In the genomic region with DNA sequence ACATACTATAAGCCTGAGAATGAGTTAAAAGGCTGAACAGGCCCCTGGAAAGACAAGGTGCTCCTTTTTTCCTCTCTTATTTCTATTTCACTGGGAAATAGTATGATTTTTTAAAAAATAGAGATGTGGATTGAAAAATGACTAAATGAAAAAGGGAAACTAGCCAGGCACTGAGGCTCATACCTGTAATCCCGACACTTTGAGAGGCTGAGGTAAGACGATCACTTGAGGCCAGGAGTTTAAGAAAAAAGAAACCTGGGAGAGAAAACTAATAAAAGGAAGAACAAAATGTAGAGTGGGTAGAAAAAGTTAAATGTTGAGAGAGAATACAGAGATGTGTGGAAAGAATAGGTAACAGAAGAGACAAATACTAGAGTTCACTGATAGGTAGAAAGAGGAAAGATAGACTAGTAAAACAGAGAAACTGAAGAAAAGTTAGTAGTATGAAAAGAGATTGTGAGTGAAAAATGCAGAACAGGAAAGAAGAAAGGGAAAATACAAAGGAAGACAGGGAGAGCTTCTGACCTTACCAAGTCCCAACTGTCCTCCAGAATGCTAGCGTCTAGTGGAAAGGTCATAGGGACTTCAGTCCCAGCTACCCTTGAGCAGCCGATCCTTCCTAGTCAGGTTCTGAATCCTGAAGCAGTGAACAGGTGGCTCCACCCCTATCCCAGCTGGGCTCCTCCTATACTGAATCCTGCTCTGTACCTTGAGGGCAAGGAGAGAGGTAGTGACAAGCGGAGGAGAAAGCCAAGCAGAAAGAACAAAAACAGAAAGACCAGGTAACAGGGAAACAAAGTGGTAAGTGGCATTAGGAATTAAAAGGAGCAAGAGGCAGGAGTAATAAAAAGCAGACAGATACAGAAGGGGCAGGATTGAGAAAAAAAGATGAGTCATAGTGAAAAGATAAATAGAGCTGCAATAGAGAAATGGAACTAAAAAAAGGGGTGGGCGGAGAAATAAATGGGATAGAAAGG, we compare ENCODE assay signal across 9 cellular contexts. TPM values are rescaled to one million over a fixed set of nuclear protein-coding genes. Genes with fewer than 3 reads are reported as not detected.
DNase-seq lines count a peak whose midpoint lies in the region; ATAC-seq and TF ChIP-seq lines count a peak whose summit lies in the region.
"Had no signal": no experiment of that assay in that cellular context is flagged by ENCODE, and none has a peak within 500 bp of the region (broad histone marks: within the 10 kb centered on the region; RNA-seq: fewer than 3 reads in every experiment).

No MANE protein-coding gene starts in this region.

- no peaks in the 10 kb centered on the region for H3K27me3 Mint-ChIP-seq in activated CD4-positive, alpha-beta T cell treated with anti-CD3 and anti-CD28 coated beads, Interleukin-2, amount 10 ng/mL, durations not matched to agents 7 days and 5 days

- H3K4me3 Mint-ChIP-seq in activated CD4-positive, alpha-beta T cell treated with anti-CD3 and anti-CD28 coated beads, Interleukin-2, amount 10 ng/mL, durations not matched to agents 7 days and 5 days = no peak overlapping the region

- no peaks in the 10 kb centered on the region for H3K9me3 Mint-ChIP-seq in activated CD4-positive, alpha-beta T cell treated with anti-CD3 and anti-CD28 coated beads, Interleukin-2, amount 10 ng/mL, durations not matched to agents 7 days and 5 days

- DNase-seq in DMS53 (lab: John Stamatoyannopoulos, UW) (peak; percentile 88), NCI-H146 (lab: John Stamatoyannopoulos, UW) (peak; percentile 31), choroid plexus epithelial cell (ENCODE audit: low read depth) (peak; percentile 33), mucosa of descending colon (peak in 2 of 3 donors; percentile 61 to 75), D341Med (ENCODE audit: low spot score) (no peak), brain microvascular endothelial cell (no peak)
- no peak for DNase-seq in activated CD4-positive, alpha-beta T cell treated with anti-CD3 and anti-CD28 coated beads, Interleukin-2, amount 10 ng/mL, durations not matched to agents 7 days and 5 days
- DNase-seq: foreskin melanocyte had no signal

- no peak overlapping the region for H3K27ac ChIP-seq in brain microvascular endothelial cell

- peaks cover 36% of the 10 kb centered on the region for H3K36me3 Mint-ChIP-seq in activated CD4-positive, alpha-beta T cell treated with anti-CD3 and anti-CD28 coated beads, Interleukin-2, amount 10 ng/mL, durations not matched to agents 7 days and 5 days (ENCODE audit: low read depth)

- peaks cover 55% of the 10 kb centered on the region for H3K4me1 Mint-ChIP-seq in activated CD4-positive, alpha-beta T cell treated with anti-CD3 and anti-CD28 coated beads, Interleukin-2, amount 10 ng/mL, durations not matched to agents 7 days and 5 days

- H3K27me3 ChIP-seq in brain microvascular endothelial cell (replicated peaks) = no peaks in the 10 kb centered on the region

- no peaks in the 10 kb centered on the region for H3K9me3 ChIP-seq in mucosa of descending colon

- no peak overlapping the region for H3K4me3 ChIP-seq in choroid plexus epithelial cell (ENCODE audit: low read depth, low read length)
- no peak overlapping the region for H3K4me3 ChIP-seq in mucosa of descending colon
- H3K4me3 ChIP-seq in brain microvascular endothelial cell (ENCODE audit: low read depth, low read length) = no peak overlapping the region

- in situ Hi-C loops in brain microvascular endothelial cell (cut with HindIII; ENCODE audit: low pct_ligation_motif_present, low sequenced_read_pairs) = no loop called here

- H3K27ac Mint-ChIP-seq in activated CD4-positive, alpha-beta T cell treated with anti-CD3 and anti-CD28 coated beads, Interleukin-2, amount 10 ng/mL, durations not matched to agents 7 days and 5 days = no peak overlapping the region

- TF ChIP-seq CTCF in choroid plexus epithelial cell (conservative IDR thresholded peaks at IDR 0.05; ENCODE audit: low read depth, low read length) (no peak), mucosa of descending colon (IDR thresholded peaks at IDR 0.05) (no peak), brain microvascular endothelial cell (IDR thresholded peaks at IDR 0.05; ENCODE audit: low read depth, low read length, missing control alignments) (no peak)

- peaks cover 13% of the 10 kb centered on the region for H3K4me1 ChIP-seq in mucosa of descending colon (ENCODE audit: low read depth)

- ATAC-seq in mucosa of descending colon (peak; percentile 91), HG03159 (IDR thresholded peaks at IDR 0.05; ENCODE audit: unreplicated experiment) (no peak)

- intact Hi-C loops in mucosa of descending colon (cut with DNase I, micrococcal nuclease) = no loop called here

- POLR2A ChIA-PET in activated CD4-positive, alpha-beta T cell treated with anti-CD3 and anti-CD28 coated beads, Interleukin-2, amount 10 ng/mL, durations not matched to agents 7 days and 5 days (lab: Charles Lee) = no interaction called here

- CTCF ChIA-PET in activated CD4-positive, alpha-beta T cell treated with anti-CD3 and anti-CD28 coated beads, Interleukin-2, amount 10 ng/mL, durations not matched to agents 7 days and 5 days (lab: Charles Lee) = interaction anchor here (1.0 to 3.0 kb wide), 2 partner anchors 7 to 8 kb away, joined by 3 to 13 read pairs; partner anchors contain the start of genes ERP29 and TMEM116

- H3K36me3 ChIP-seq in mucosa of descending colon (ENCODE audit: low read depth) = no peaks in the 10 kb centered on the region
- no peaks in the 10 kb centered on the region for H3K36me3 ChIP-seq in brain microvascular endothelial cell (replicated peaks)

RNA-seq across cellular contexts. Expression of gene TMEM116, which starts 7.3 kb away (rescaled TPM):
- total RNA-seq in mucosa of descending colon = 10 to 100 TPM; 11.2 to 12.5 (median 11.4) TPM
- 10 to 100 TPM; 16.6 to 16.9 TPM for total RNA-seq in activated CD4-positive, alpha-beta T cell treated with anti-CD3 and anti-CD28 coated beads, Interleukin-2, amount 10 ng/mL, durations not matched to agents 7 days and 5 days

RNA-seq across cellular contexts. Expression of gene ERP29, which starts 7.5 kb away (rescaled TPM):
- 100 to 1,000 TPM; 108 to 112 (median 109) TPM for total RNA-seq in mucosa of descending colon
- total RNA-seq in activated CD4-positive, alpha-beta T cell treated with anti-CD3 and anti-CD28 coated beads, Interleukin-2, amount 10 ng/mL, durations not matched to agents 7 days and 5 days = 100 to 1,000 TPM; 177 to 181 TPM

Comparison
In these comparisons a context has a peak if more than half of its experiments do, and no peak if none do; other contexts are left out.
1. DNase-seq: peak in DMS53 (single experiment), NCI-H146 (single experiment), choroid plexus epithelial cell (single experiment) and mucosa of descending colon (2 of 3); none in activated CD4-positive, alpha-beta T cell treated with anti-CD3 and anti-CD28 coated beads, Interleukin-2, amount 10 ng/mL, durations not matched to agents 7 days and 5 days (single experiment), D341Med (single experiment) and brain microvascular endothelial cell (single experiment).